Comparison of ENCODE assay signal across 1 cellular context in the genomic region with DNA sequence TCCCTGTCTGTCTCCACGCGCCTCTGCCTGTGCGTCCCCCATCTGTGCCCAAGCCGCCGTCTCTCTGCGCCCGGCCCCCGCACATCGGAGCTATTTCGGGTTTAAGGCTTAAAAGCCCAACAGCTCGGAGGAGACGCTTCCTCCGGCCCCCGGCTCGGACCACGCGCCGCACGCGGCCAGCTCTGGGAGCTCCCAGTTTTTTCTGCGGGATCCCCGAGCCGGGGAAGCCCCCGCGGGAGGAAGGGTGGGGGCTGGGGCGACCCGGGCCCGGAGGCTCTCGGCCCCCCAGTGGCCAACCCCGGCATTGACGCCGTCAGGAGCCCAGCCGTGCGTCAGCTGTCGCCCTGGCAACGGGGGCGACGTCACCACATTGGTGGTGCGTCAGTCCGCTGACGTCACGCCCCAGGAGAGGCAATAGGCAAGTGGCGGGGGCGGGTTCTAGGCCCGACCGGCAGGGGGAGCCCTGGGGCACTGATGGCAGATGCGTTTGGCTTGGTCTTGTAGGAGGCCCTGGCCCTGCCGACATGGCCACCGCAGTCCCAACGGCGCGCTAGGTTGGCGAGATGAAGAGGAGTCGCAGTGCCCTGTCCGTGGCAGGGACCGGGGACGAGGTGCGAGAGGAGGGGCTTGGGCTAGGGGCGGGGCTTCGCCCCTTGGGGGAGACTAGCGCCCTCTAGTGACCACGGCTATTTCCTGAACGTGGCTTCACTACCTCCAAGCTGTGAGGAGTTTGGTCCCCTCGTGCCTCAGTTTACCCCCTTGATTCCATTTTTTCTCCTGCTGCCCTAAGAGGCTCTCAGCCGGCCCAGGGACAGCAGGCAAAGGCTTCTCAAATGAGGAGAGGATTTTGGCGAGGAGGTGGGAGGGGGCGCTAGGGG.
A peak's percentile ranks its signal among the peaks of the same experiment; 100 is the strongest.
TF ChIP-seq lines count a peak whose summit lies in the region.

No MANE protein-coding gene starts in this region.

TF ChIP-seq in K562, 482 proteins besides CTCF, POLR2A, EP300 and RAD21 (continued from another document and continues in another):
- TF ChIP-seq NFE2L1 (tag; IDR thresholded peaks at IDR 0.05; ENCODE audit: borderline replicate concordance, low read depth) = no peak
- peak; percentile 81 for TF ChIP-seq GATAD2B (IDR thresholded peaks at IDR 0.05; ENCODE audit: borderline replicate concordance)
- peak; percentile 59; the same call in 1 of the 2 replicates for TF ChIP-seq PHF8 (IDR thresholded peaks at IDR 0.05; ENCODE audit: borderline replicate concordance, low read length)
- TF ChIP-seq IRF2 (CRISPR knock-in tag; IDR thresholded peaks at IDR 0.05) = no peak
- TF ChIP-seq MEF2A (IDR thresholded peaks at IDR 0.05; ENCODE audit: control insufficient read depth, low read depth, low read length) = peak; percentile 47; the same call in 1 of the 2 replicates
- peak; percentile 30; the same call in 1 of the 2 replicates for TF ChIP-seq CBFA2T3 (IDR thresholded peaks at IDR 0.05)
- TF ChIP-seq SRSF1 (IDR thresholded peaks at IDR 0.05; ENCODE audit: low read depth, low read length) = no peak
- TF ChIP-seq DMBX1 (CRISPR knock-in tag; IDR thresholded peaks at IDR 0.05; ENCODE audit: borderline replicate concordance) = peak; percentile 95
- peak; percentile 66; the same call in 1 of the 2 replicates for TF ChIP-seq ZKSCAN1 (IDR thresholded peaks at IDR 0.05; ENCODE audit: low read depth, low read length)
- peak; percentile 63; the same call in 1 of the 2 replicates for TF ChIP-seq SIN3B (IDR thresholded peaks at IDR 0.05; ENCODE audit: low read depth)
- TF ChIP-seq, protein P1, sequence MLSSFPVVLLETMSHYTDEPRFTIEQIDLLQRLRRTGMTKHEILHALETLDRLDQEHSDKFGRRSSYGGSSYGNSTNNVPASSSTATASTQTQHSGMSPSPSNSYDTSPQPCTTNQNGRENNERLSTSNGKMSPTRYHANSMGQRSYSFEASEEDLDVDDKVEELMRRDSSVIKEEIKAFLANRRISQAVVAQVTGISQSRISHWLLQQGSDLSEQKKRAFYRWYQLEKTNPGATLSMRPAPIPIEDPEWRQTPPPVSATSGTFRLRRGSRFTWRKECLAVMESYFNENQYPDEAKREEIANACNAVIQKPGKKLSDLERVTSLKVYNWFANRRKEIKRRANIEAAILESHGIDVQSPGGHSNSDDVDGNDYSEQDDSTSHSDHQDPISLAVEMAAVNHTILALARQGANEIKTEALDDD (IDR thresholded peaks at IDR 0.05) = no peak
- TF ChIP-seq, protein P2, sequence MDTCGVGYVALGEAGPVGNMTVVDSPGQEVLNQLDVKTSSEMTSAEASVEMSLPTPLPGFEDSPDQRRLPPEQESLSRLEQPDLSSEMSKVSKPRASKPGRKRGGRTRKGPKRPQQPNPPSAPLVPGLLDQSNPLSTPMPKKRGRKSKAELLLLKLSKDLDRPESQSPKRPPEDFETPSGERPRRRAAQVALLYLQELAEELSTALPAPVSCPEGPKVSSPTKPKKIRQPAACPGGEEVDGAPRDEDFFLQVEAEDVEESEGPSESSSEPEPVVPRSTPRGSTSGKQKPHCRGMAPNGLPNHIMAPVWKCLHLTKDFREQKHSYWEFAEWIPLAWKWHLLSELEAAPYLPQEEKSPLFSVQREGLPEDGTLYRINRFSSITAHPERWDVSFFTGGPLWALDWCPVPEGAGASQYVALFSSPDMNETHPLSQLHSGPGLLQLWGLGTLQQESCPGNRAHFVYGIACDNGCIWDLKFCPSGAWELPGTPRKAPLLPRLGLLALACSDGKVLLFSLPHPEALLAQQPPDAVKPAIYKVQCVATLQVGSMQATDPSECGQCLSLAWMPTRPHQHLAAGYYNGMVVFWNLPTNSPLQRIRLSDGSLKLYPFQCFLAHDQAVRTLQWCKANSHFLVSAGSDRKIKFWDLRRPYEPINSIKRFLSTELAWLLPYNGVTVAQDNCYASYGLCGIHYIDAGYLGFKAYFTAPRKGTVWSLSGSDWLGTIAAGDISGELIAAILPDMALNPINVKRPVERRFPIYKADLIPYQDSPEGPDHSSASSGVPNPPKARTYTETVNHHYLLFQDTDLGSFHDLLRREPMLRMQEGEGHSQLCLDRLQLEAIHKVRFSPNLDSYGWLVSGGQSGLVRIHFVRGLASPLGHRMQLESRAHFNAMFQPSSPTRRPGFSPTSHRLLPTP (IDR thresholded peaks at IDR 0.05; ENCODE audit: borderline replicate concordance, extremely low read depth, insufficient read length) = no peak
- no peak for TF ChIP-seq POLR3G (IDR thresholded peaks at IDR 0.05; ENCODE audit: extremely low read depth, insufficient read length, insufficient replicate concordance)
- TF ChIP-seq ERF (CRISPR knock-in tag; IDR thresholded peaks at IDR 0.05) = peak; percentile 95
- TF ChIP-seq DIDO1 (tag; IDR thresholded peaks at IDR 0.05; ENCODE audit: low read depth) = 0 out of 2 replicates have a peak, but pooled peaks have one; percentile 28
- no peak for TF ChIP-seq THRAP3 (IDR thresholded peaks at IDR 0.05; ENCODE audit: borderline replicate concordance)
- no peak for TF ChIP-seq MAFF (IDR thresholded peaks at IDR 0.05; ENCODE audit: low read length)
- TF ChIP-seq SMAD3 (CRISPR knock-in tag; conservative IDR thresholded peaks at IDR 0.05) = peak; percentile 67; the same call in 1 of the 2 replicates
- TF ChIP-seq SMC3 (conservative IDR thresholded peaks at IDR 0.05; ENCODE audit: insufficient read depth, low read depth, low read length) = no peak
- TF ChIP-seq, protein P3, sequence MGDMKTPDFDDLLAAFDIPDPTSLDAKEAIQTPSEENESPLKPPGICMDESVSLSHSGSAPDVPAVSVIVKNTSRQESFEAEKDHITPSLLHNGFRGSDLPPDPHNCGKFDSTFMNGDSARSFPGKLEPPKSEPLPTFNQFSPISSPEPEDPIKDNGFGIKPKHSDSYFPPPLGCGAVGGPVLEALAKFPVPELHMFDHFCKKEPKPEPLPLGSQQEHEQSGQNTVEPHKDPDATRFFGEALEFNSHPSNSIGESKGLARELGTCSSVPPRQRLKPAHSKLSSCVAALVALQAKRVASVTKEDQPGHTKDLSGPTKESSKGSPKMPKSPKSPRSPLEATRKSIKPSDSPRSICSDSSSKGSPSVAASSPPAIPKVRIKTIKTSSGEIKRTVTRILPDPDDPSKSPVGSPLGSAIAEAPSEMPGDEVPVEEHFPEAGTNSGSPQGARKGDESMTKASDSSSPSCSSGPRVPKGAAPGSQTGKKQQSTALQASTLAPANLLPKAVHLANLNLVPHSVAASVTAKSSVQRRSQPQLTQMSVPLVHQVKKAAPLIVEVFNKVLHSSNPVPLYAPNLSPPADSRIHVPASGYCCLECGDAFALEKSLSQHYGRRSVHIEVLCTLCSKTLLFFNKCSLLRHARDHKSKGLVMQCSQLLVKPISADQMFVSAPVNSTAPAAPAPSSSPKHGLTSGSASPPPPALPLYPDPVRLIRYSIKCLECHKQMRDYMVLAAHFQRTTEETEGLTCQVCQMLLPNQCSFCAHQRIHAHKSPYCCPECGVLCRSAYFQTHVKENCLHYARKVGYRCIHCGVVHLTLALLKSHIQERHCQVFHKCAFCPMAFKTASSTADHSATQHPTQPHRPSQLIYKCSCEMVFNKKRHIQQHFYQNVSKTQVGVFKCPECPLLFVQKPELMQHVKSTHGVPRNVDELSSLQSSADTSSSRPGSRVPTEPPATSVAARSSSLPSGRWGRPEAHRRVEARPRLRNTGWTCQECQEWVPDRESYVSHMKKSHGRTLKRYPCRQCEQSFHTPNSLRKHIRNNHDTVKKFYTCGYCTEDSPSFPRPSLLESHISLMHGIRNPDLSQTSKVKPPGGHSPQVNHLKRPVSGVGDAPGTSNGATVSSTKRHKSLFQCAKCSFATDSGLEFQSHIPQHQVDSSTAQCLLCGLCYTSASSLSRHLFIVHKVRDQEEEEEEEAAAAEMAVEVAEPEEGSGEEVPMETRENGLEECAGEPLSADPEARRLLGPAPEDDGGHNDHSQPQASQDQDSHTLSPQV (IDR thresholded peaks at IDR 0.05) = peak; percentile 80
- TF ChIP-seq ZNF24 (IDR thresholded peaks at IDR 0.05) = no peak
- no peak for TF ChIP-seq ZFP1 (CRISPR knock-in tag; IDR thresholded peaks at IDR 0.05)
- peak; percentile 1; the same call in 1 of the 2 replicates for TF ChIP-seq BACH1 (tag; IDR thresholded peaks at IDR 0.05)
- peak in 1 of 2 experiments; percentile 99; a peak in 2 of 4 replicates for TF ChIP-seq CSDE1 (IDR thresholded peaks at IDR 0.05)
- peak; percentile 79 for TF ChIP-seq TAF1 (IDR thresholded peaks at IDR 0.05; ENCODE audit: control insufficient read depth, extremely low read depth, insufficient read depth, low read length, severe bottlenecking)
- TF ChIP-seq, protein P4, sequence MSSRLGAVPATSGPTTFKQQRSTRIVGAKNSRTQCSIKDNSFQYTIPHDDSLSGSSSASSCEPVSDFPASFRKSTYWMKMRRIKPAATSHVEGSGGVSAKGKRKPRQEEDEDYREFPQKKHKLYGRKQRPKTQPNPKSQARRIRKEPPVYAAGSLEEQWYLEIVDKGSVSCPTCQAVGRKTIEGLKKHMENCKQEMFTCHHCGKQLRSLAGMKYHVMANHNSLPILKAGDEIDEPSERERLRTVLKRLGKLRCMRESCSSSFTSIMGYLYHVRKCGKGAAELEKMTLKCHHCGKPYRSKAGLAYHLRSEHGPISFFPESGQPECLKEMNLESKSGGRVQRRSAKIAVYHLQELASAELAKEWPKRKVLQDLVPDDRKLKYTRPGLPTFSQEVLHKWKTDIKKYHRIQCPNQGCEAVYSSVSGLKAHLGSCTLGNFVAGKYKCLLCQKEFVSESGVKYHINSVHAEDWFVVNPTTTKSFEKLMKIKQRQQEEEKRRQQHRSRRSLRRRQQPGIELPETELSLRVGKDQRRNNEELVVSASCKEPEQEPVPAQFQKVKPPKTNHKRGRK (tag; IDR thresholded peaks at IDR 0.05) = no peak
- no peak for TF ChIP-seq PPARD (CRISPR knock-in tag; IDR thresholded peaks at IDR 0.05)
- TF ChIP-seq, protein P5, sequence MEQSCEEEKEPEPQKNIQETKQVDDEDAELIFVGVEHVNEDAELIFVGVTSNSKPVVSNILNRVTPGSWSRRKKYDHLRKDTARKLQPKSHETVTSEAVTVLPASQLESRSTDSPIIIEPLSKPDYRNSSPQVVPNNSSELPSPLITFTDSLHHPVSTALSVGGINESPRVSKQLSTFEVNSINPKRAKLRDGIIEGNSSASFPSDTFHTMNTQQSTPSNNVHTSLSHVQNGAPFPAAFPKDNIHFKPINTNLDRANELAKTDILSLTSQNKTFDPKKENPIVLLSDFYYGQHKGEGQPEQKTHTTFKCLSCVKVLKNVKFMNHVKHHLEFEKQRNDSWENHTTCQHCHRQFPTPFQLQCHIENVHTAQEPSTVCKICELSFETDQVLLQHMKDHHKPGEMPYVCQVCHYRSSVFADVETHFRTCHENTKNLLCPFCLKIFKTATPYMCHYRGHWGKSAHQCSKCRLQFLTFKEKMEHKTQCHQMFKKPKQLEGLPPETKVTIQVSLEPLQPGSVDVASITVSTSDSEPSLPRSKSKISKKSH (CRISPR knock-in tag; IDR thresholded peaks at IDR 0.05) = no peak
- TF ChIP-seq, protein P6, sequence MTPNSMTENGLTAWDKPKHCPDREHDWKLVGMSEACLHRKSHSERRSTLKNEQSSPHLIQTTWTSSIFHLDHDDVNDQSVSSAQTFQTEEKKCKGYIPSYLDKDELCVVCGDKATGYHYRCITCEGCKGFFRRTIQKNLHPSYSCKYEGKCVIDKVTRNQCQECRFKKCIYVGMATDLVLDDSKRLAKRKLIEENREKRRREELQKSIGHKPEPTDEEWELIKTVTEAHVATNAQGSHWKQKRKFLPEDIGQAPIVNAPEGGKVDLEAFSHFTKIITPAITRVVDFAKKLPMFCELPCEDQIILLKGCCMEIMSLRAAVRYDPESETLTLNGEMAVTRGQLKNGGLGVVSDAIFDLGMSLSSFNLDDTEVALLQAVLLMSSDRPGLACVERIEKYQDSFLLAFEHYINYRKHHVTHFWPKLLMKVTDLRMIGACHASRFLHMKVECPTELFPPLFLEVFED (CRISPR knock-in tag; conservative IDR thresholded peaks at IDR 0.05) = no peak; the same call in 1 of the 2 replicates
- no peak for TF ChIP-seq POLR2B (IDR thresholded peaks at IDR 0.05; ENCODE audit: low read depth, partially characterized antibody)
- TF ChIP-seq ZNF347 (CRISPR knock-in tag; IDR thresholded peaks at IDR 0.05; ENCODE audit: low read depth) = no peak
- no peak for TF ChIP-seq NFIX (CRISPR knock-in tag; IDR thresholded peaks at IDR 0.05; ENCODE audit: low read depth)
- TF ChIP-seq ZNF586 (CRISPR knock-in tag; conservative IDR thresholded peaks at IDR 0.05) = no peak
- TF ChIP-seq ZNF140 (CRISPR knock-in tag; IDR thresholded peaks at IDR 0.05) = no peak
- TF ChIP-seq FUS (optimal IDR thresholded peaks at IDR 0.05; ENCODE audit: low read depth, low read length) = no peak
- TF ChIP-seq KLF6 (CRISPR knock-in tag; IDR thresholded peaks at IDR 0.05; ENCODE audit: borderline replicate concordance) = no peak
- TF ChIP-seq, protein P7, sequence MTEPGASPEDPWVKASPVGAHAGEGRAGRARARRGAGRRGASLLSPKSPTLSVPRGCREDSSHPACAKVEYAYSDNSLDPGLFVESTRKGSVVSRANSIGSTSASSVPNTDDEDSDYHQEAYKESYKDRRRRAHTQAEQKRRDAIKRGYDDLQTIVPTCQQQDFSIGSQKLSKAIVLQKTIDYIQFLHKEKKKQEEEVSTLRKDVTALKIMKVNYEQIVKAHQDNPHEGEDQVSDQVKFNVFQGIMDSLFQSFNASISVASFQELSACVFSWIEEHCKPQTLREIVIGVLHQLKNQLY (CRISPR knock-in tag; conservative IDR thresholded peaks at IDR 0.05) = no peak
- TF ChIP-seq, protein P8, sequence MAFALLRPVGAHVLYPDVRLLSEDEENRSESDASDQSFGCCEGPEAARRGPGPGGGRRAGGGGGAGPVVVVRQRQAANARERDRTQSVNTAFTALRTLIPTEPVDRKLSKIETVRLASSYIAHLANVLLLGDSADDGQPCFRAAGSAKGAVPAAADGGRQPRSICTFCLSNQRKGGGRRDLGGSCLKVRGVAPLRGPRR (CRISPR knock-in tag; IDR thresholded peaks at IDR 0.05) = no peak
- TF ChIP-seq TAL1 (IDR thresholded peaks at IDR 0.05) = no peak
- TF ChIP-seq SLC30A9 (CRISPR knock-in tag; IDR thresholded peaks at IDR 0.05) = no peak
- peak; percentile 76; the same call in 1 of the 2 replicates for TF ChIP-seq ZNF175 (CRISPR knock-in tag; IDR thresholded peaks at IDR 0.05; ENCODE audit: low read depth)
